ENCODE assay signal across 1 cellular context in genomic region chr15:66430627-66431026, GRCh38.
TF ChIP-seq lines count a peak whose summit lies in the region.

No MANE protein-coding gene starts in this region.

TF ChIP-seq in HEK293, 187 proteins besides CTCF, POLR2A, EP300 and RAD21 (continued from another document):
- TF ChIP-seq KLF17 (tag by site-specific recombination; IDR thresholded peaks at IDR 0.05), result no peak
- no peak for TF ChIP-seq YY1 (tag by site-specific recombination; IDR thresholded peaks at IDR 0.05)
- no peak for TF ChIP-seq ZNF140 (tag by site-specific recombination; IDR thresholded peaks at IDR 0.05)
- TF ChIP-seq ZNF692 (tag by site-specific recombination; IDR thresholded peaks at IDR 0.05), result no peak
